16 cellular contexts compared by ENCODE assay signal in the genomic region with DNA sequence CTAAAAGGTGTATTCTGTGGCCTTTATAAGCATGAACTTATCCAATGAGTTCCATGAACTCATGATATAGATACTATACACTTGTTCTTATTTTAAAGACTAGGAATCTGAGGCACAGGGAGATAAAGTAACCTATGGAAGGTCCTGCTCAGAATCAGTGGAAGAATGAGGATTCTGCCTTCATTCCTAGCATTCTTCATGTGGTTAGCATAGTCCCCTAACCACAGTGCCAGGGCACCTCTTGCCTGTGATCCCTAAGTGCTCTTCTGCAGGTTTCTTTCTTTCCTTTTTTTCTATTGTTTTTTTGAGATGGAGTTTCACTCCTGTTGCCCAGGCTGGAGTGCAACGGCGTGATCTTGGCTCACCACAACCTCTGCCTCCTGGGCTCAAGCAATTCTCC.
DNase-seq lines count a peak whose midpoint lies in the region; ATAC-seq and TF ChIP-seq lines count a peak whose summit lies in the region.
"Had no signal": no experiment of that assay in that cellular context is flagged by ENCODE, and none has a peak within 500 bp of the region (broad histone marks: within the 10 kb centered on the region; RNA-seq: fewer than 3 reads in every experiment).

No MANE protein-coding gene starts in this region.

- H3K79me1 ChIP-seq in mesenchymal stem cell (replicated peaks; ENCODE audit: low read length, poor library complexity, severe bottlenecking) = peaks cover 8% of the 10 kb centered on the region

- no peak overlapping the region for H2BK15ac ChIP-seq in mesenchymal stem cell (ENCODE audit: low read depth, poor library complexity, severe bottlenecking)

- DNase-seq in AG20443 (ENCODE audit: low spot score) (peak; percentile 33), HT1080 (ENCODE audit: low read depth) (peak; percentile 78), adipocyte (ENCODE audit: low read depth) (peak; percentile 48), mesenchymal stem cell (no peak), Right ventricle myocardium superior (no peak), WERI-Rb-1 (no peak), GM19238 (ENCODE audit: insufficient read length, low spot score) (no peak), GM19240 (ENCODE audit: insufficient read length, low spot score) (no peak)
- DNase-seq: activated CD8-positive, alpha-beta T cell treated with anti-CD3 and anti-CD28 coated beads, Interleukin-2, amount 10 ng/mL, durations not matched to agents 7 days and 5 days; activated T-cell treated with anti-CD3 and anti-CD28 coated beads, Interleukin-2, amount 50 U/mL, for 24 hours; CD4-positive, alpha-beta T cell; gastrocnemius medialis; left colon; NCI-H1417; NCI-H524 treated with DMSO at 0.1 percent for 48 hours had no signal

- H2BK12ac ChIP-seq in mesenchymal stem cell (ENCODE audit: low read length in 2 of 2) = no peak overlapping the region

- H2AFZ ChIP-seq in mesenchymal stem cell (ENCODE audit: low read depth, low read length) = no peak overlapping the region

- H3K18ac ChIP-seq in mesenchymal stem cell (ENCODE audit: low read depth in 1 of 2, low read length in 2 of 2) = no peak overlapping the region

- H3K4ac ChIP-seq in mesenchymal stem cell (ENCODE audit: low read depth in 1 of 2, low read length in 2 of 2) = no peak overlapping the region

- no peak overlapping the region for H2BK120ac ChIP-seq in mesenchymal stem cell (ENCODE audit: low read depth, low read length)

- no peak overlapping the region for H3K4me2 ChIP-seq in mesenchymal stem cell (ENCODE audit: low read length, poor library complexity, severe bottlenecking)

- peak overlapping the region; percentile 45 for H3K27ac ChIP-seq in mesenchymal stem cell (ENCODE audit: low read length, poor library complexity, severe bottlenecking)
- H3K27ac ChIP-seq in WERI-Rb-1 = no peak overlapping the region
- H3K27ac ChIP-seq: gastrocnemius medialis, suprapubic skin had no signal

- H3K9ac ChIP-seq in adipocyte (ENCODE audit: low read length) (no peak overlapping the region), mesenchymal stem cell (ENCODE audit: low read length) (no peak overlapping the region)

- H3K36me3 ChIP-seq in adipocyte (ENCODE audit: control insufficient read depth, insufficient read depth, low read length, severe bottlenecking) (no peaks in the 10 kb centered on the region), mesenchymal stem cell (ENCODE audit: control insufficient read depth in 1 of 2, insufficient read depth in 2 of 2, low read depth in 1 of 2, low read length in 2 of 2) (no peaks in the 10 kb centered on the region), WERI-Rb-1 (no peaks in the 10 kb centered on the region)
- H3K36me3 ChIP-seq: gastrocnemius medialis, suprapubic skin had no signal

- H3K4me3 ChIP-seq in adipocyte (ENCODE audit: low read length) (no peak overlapping the region), mesenchymal stem cell (ENCODE audit: insufficient read depth in 1 of 2, low read depth in 1 of 2, low read length in 2 of 2) (no peak overlapping the region), WERI-Rb-1 (ENCODE audit: low read depth, low read length) (no peak overlapping the region)
- H3K4me3 ChIP-seq: gastrocnemius medialis, suprapubic skin had no signal

- intact Hi-C loops in Right ventricle myocardium superior (cut with DNase I) = no loop called here

- H3K4me1 ChIP-seq in adipocyte (ENCODE audit: control insufficient read depth, insufficient read depth, low read length) (peaks cover 51% of the 10 kb centered on the region), mesenchymal stem cell (ENCODE audit: control insufficient read depth, insufficient read depth, low read depth, low read length) (peaks cover 9% of the 10 kb centered on the region)

- H3K23ac ChIP-seq in mesenchymal stem cell (ENCODE audit: low read length in 2 of 2) = no peak overlapping the region

- no peaks in the 10 kb centered on the region for H3K9me3 ChIP-seq in adipocyte (ENCODE audit: control insufficient read depth, low read length)
- H3K9me3 ChIP-seq in mesenchymal stem cell (ENCODE audit: control insufficient read depth, low read length) = no peaks in the 10 kb centered on the region
- no peaks in the 10 kb centered on the region for H3K9me3 ChIP-seq in WERI-Rb-1 (ENCODE audit: severe bottlenecking)
- H3K9me3 ChIP-seq: gastrocnemius medialis, suprapubic skin had no signal

- H4K8ac ChIP-seq in mesenchymal stem cell (ENCODE audit: low read length) = no peak overlapping the region

- no peak overlapping the region for H2AK5ac ChIP-seq in mesenchymal stem cell (ENCODE audit: low read length, severe bottlenecking)

- ATAC-seq in Right ventricle myocardium superior (ENCODE audit: poor library complexity) = no peak
- ATAC-seq: activated CD8-positive, alpha-beta T cell treated with anti-CD3 and anti-CD28 coated beads, Interleukin-2, amount 10 ng/mL, durations not matched to agents 7 days and 5 days; gastrocnemius medialis; left colon had no signal

- H3K27me3 ChIP-seq in adipocyte (replicated peaks; ENCODE audit: control insufficient read depth, insufficient read depth, low read length) (no peaks in the 10 kb centered on the region), mesenchymal stem cell (ENCODE audit: control insufficient read depth in 1 of 2, insufficient read depth in 1 of 2, low read length in 2 of 2) (no peaks in the 10 kb centered on the region), WERI-Rb-1 (ENCODE audit: insufficient read depth, low read depth, severe bottlenecking) (no peaks in the 10 kb centered on the region)
- H3K27me3 ChIP-seq: gastrocnemius medialis, suprapubic skin had no signal

- H3K14ac ChIP-seq in mesenchymal stem cell (ENCODE audit: low read length in 2 of 2) = no peak overlapping the region

- H4K91ac ChIP-seq in mesenchymal stem cell (ENCODE audit: low read length) = no peak overlapping the region

- WGBS in mesenchymal stem cell = no CpG with 5 or more reads among the region's 2 CpGs

- TF ChIP-seq CTCF in WERI-Rb-1 (IDR thresholded peaks at IDR 0.05; ENCODE audit: low read depth, low read length) = no peak

- no peak overlapping the region for H2BK5ac ChIP-seq in mesenchymal stem cell (ENCODE audit: low read depth, low read length, poor library complexity, severe bottlenecking)

Comparison
In these comparisons a context has a peak if more than half of its experiments do, and no peak if none do; other contexts are left out.
1. DNase-seq: peak in AG20443 (single experiment), HT1080 (single experiment) and adipocyte (single experiment); none in mesenchymal stem cell (single experiment), Right ventricle myocardium superior (single experiment), WERI-Rb-1 (single experiment), GM19238 (single experiment) and GM19240 (single experiment).